Comparison of ENCODE assay signal across 9 cellular contexts in the genomic region with DNA sequence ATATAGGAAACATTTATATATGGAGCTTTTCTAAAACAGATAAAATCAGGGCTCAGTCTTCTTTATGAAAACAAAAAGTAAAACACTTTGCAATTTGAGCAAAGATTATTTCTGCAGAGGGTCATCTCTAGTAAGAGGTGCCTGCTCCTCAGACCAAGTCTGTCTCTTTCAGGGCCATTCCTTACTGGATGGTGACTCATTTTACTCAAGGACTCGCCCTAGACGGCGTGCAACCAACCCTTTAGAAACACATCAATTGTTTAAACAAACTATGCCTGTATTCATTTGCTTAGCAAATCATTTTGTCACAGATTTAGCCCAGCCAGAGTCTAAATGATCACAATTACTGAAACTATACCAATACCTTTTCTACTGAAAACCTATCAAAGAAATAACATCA.
DNase-seq lines count a peak whose midpoint lies in the region; ATAC-seq and TF ChIP-seq lines count a peak whose summit lies in the region.
"Had no signal": no experiment of that assay in that cellular context is flagged by ENCODE, and none has a peak within 500 bp of the region (broad histone marks: within the 10 kb centered on the region; RNA-seq: fewer than 3 reads in every experiment).

No MANE protein-coding gene starts in this region.

- H3K4me3 Mint-ChIP-seq in activated naive CD8-positive, alpha-beta T cell treated with anti-CD3 and anti-CD28 coated beads for 36 hours, result no peak overlapping the region
- no peak overlapping the region for H3K4me3 Mint-ChIP-seq in Caco-2 (ENCODE audit: unreplicated experiment)

- DNase-seq in GM12865 (ENCODE audit: low read depth) (peak; percentile 42), hepatocyte (ENCODE audit: low spot score) (peak; percentile 34), Caco-2 (no peak), head of caudate nucleus (no peak), NOMO-1 (lab: John Stamatoyannopoulos, UW; ENCODE audit: unreplicated experiment in 2 of 2) (no peak)
- DNase-seq in activated naive CD8-positive, alpha-beta T cell treated with anti-CD3 and anti-CD28 coated beads for 36 hours, result no peak

- no peak for ATAC-seq in GM18517 (IDR thresholded peaks at IDR 0.05; ENCODE audit: unreplicated experiment)

- POLR2A ChIA-PET in Caco-2 (lab: Charles Lee), result no interaction called here

- peak overlapping the region; percentile 88; the same call in 1 of the 2 replicates for H3K27ac ChIP-seq in C4-2B
- no peak overlapping the region for H3K27ac ChIP-seq in hepatocyte

- peak overlapping the region; percentile 12 for H3K27ac Mint-ChIP-seq in activated naive CD8-positive, alpha-beta T cell treated with anti-CD3 and anti-CD28 coated beads for 36 hours
- no peak overlapping the region for H3K27ac Mint-ChIP-seq in Caco-2 (ENCODE audit: unreplicated experiment)

- H3K9me3 ChIP-seq in hepatocyte (ENCODE audit: low read depth), result no peaks in the 10 kb centered on the region
- no peaks in the 10 kb centered on the region for H3K9me3 ChIP-seq in Caco-2

- BruUV-seq in Caco-2 (replicated peaks; lab: Mats Ljungman, UMichigan), result no TSS peak

- H3K9me2 ChIP-seq in hepatocyte (replicated peaks; ENCODE audit: insufficient read depth), result no peaks in the 10 kb centered on the region

- no peak overlapping the region for H2AFZ ChIP-seq in hepatocyte

- CTCF ChIA-PET in Caco-2 (lab: Charles Lee), result no interaction called here

- TF ChIP-seq CTCF in C4-2B (conservative IDR thresholded peaks at IDR 0.05) (no peak), GM12865 (IDR thresholded peaks at IDR 0.05; ENCODE audit: insufficient read depth, low read depth, low read length, missing control alignments) (no peak), hepatocyte (IDR thresholded peaks at IDR 0.05; ENCODE audit: poor library complexity) (no peak), Caco-2 (IDR thresholded peaks at IDR 0.05; ENCODE audit: insufficient read depth in 1 of 2, low read depth in 1 of 2, low read length in 1 of 2, severe bottlenecking in 1 of 2, unreplicated experiment in 1 of 2) (no peak)

- no peaks in the 10 kb centered on the region for H3K27me3 Mint-ChIP-seq in activated naive CD8-positive, alpha-beta T cell treated with anti-CD3 and anti-CD28 coated beads for 36 hours
- no peaks in the 10 kb centered on the region for H3K27me3 Mint-ChIP-seq in Caco-2 (ENCODE audit: insufficient read depth, unreplicated experiment)

- H3K4me1 ChIP-seq in hepatocyte (ENCODE audit: insufficient read depth) (peaks cover 2% of the 10 kb centered on the region), Caco-2 (no peaks in the 10 kb centered on the region)

- H3K27me3 ChIP-seq in hepatocyte, result no peaks in the 10 kb centered on the region
- H3K27me3 ChIP-seq in Caco-2 (replicated peaks; ENCODE audit: control insufficient read depth, insufficient read depth, low read length), result no peaks in the 10 kb centered on the region

- H3K4me2 ChIP-seq in hepatocyte, result no peak overlapping the region

- no peaks in the 10 kb centered on the region for H3K36me3 ChIP-seq in hepatocyte (replicated peaks; ENCODE audit: insufficient read depth, low read depth)
- no peaks in the 10 kb centered on the region for H3K36me3 ChIP-seq in Caco-2 (ENCODE audit: control insufficient read depth, insufficient read depth, low read length)

- intact Hi-C loops in Caco-2 (cut with micrococcal nuclease; ENCODE audit: unreplicated experiment) (no loop called here), head of caudate nucleus (cut with DNase I) (no loop called here)

- H4K20me1 ChIP-seq in hepatocyte (ENCODE audit: insufficient read depth, poor library complexity, severe bottlenecking), result no peaks in the 10 kb centered on the region

- no peak overlapping the region for H3K4me3 ChIP-seq in GM12865 (ENCODE audit: low read depth, low read length)
- no peak overlapping the region for H3K4me3 ChIP-seq in hepatocyte
- H3K4me3 ChIP-seq in Caco-2 (ENCODE audit: low read depth, low read length), result no peak overlapping the region

- H3K79me2 ChIP-seq in hepatocyte, result no peaks in the 10 kb centered on the region

- H3K9me3 Mint-ChIP-seq in activated naive CD8-positive, alpha-beta T cell treated with anti-CD3 and anti-CD28 coated beads for 36 hours, result peaks cover 2% of the 10 kb centered on the region
- no peaks in the 10 kb centered on the region for H3K9me3 Mint-ChIP-seq in Caco-2 (ENCODE audit: unreplicated experiment)
- H3K9me3 Mint-ChIP-seq: IgD-negative memory B cell had no signal

- 49% methylated on average over 3 of the region's 3 CpGs for WGBS in hepatocyte (ENCODE audit: low lambda C conversion rate, missing lambda C conversion rate)

- H3K36me3 Mint-ChIP-seq in activated naive CD8-positive, alpha-beta T cell treated with anti-CD3 and anti-CD28 coated beads for 36 hours, result peaks cover 2% of the 10 kb centered on the region
- H3K36me3 Mint-ChIP-seq in Caco-2 (ENCODE audit: insufficient read depth, unreplicated experiment), result no peaks in the 10 kb centered on the region

- peaks cover 48% of the 10 kb centered on the region for H3K4me1 Mint-ChIP-seq in activated naive CD8-positive, alpha-beta T cell treated with anti-CD3 and anti-CD28 coated beads for 36 hours
- H3K4me1 Mint-ChIP-seq in Caco-2 (ENCODE audit: low read depth, unreplicated experiment), result peaks cover 9% of the 10 kb centered on the region

Comparison
In these comparisons a context has a peak if more than half of its experiments do, and no peak if none do; other contexts are left out.
1. DNase-seq: peak in GM12865 (single experiment) and hepatocyte (single experiment); none in activated naive CD8-positive, alpha-beta T cell treated with anti-CD3 and anti-CD28 coated beads for 36 hours (single experiment), Caco-2 (0 of 2), head of caudate nucleus (0 of 42) and NOMO-1 (0 of 2).